23 cellular contexts compared by ENCODE assay signal in genomic region chr9:135176284-135176683, GRCh38.
"Had no signal": no experiment of that assay in that cellular context is flagged by ENCODE, and none has a peak within 500 bp of the region (broad histone marks: within the 10 kb centered on the region; RNA-seq: fewer than 3 reads in every experiment).

No MANE protein-coding gene starts in this region.

- H3K9me3 ChIP-seq: colonic mucosa, esophagus muscularis mucosa, esophagus squamous epithelium, gastrocnemius medialis, gastroesophageal sphincter, heart left ventricle, heart right ventricle had no signal

- H3K4me1 ChIP-seq: colonic mucosa, esophagus muscularis mucosa, esophagus squamous epithelium, foreskin keratinocyte, gastrocnemius medialis, gastroesophageal sphincter, heart left ventricle, heart right ventricle had no signal

- H3K27ac ChIP-seq: colonic mucosa, coronary artery, dorsolateral prefrontal cortex, epithelial cell of prostate, esophagus muscularis mucosa, esophagus squamous epithelium, foreskin keratinocyte, gastrocnemius medialis, gastroesophageal sphincter, heart left ventricle, heart right ventricle had no signal

- H3K27me3 ChIP-seq: colonic mucosa, foreskin keratinocyte, gastrocnemius medialis had no signal

- DNase-seq: colonic mucosa; cortex of kidney; dermis blood vessel endothelial cell; dorsolateral prefrontal cortex; effector CD4-positive, alpha-beta T cell; effector CD8-positive, alpha-beta T cell; effector memory CD4-positive, alpha-beta T cell; effector memory CD8-positive, alpha-beta T cell; endodermal cell; erythroblast; esophagus squamous epithelium; foreskin fibroblast; foreskin keratinocyte; foreskin melanocyte; gastrocnemius medialis; glutamatergic neuron; head of caudate nucleus; heart left ventricle; heart right ventricle had no signal

- H3K36me3 ChIP-seq: colonic mucosa, esophagus muscularis mucosa, esophagus squamous epithelium, gastrocnemius medialis, gastroesophageal sphincter, heart left ventricle, heart right ventricle had no signal

- H3K4me3 ChIP-seq: colonic mucosa, coronary artery, dorsolateral prefrontal cortex, esophagus muscularis mucosa, esophagus squamous epithelium, gastrocnemius medialis, gastroesophageal sphincter, heart left ventricle, heart right ventricle had no signal
